ENCODE assay signal across 28 cellular contexts in the genomic region with DNA sequence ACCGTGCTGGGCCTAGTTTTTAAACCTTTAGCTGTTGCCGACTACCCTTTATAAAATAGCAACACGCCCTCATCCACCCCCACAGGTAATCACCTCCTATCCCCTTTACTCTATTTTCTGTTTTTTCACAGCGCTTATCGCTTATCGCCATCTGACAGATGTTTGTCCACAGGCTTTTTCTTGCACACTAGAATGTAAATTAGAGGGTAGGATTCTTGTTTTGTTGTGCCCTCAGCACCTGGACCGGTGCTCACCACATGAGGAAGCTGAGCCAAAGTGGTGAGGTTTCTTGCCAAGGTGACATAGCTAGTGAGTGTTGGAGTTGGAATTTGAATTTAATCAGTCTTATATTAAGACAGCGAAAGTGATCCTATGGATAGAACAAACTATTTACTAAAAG. TPM values are rescaled to one million over a fixed set of nuclear protein-coding genes. Genes with fewer than 3 reads are reported as not detected.
DNase-seq lines count a peak whose midpoint lies in the region; ATAC-seq and TF ChIP-seq lines count a peak whose summit lies in the region.
"Had no signal": no experiment of that assay in that cellular context is flagged by ENCODE, and none has a peak within 500 bp of the region (broad histone marks: within the 10 kb centered on the region; RNA-seq: fewer than 3 reads in every experiment).

No MANE protein-coding gene starts in this region.

- no peaks in the 10 kb centered on the region for H3K9me2 ChIP-seq in SU-DHL-6 (replicated peaks; ENCODE audit: insufficient read depth, low read length)

- peaks cover 25% of the 10 kb centered on the region for H3K27me3 Mint-ChIP-seq in IgD-negative memory B cell
- H3K27me3 Mint-ChIP-seq in mesothelial cell of epicardium (ENCODE audit: low read depth) = peaks cover 5% of the 10 kb centered on the region
- H3K27me3 Mint-ChIP-seq in CD14-positive monocyte (ENCODE audit: low read depth in 3 of 3) = peaks cover 0 to 56% (median 3%) of the 10 kb centered on the region in 3 donors
- H3K27me3 Mint-ChIP-seq: activated CD4-positive, alpha-beta memory T cell treated with anti-CD3 and anti-CD28 coated beads for 36 hours; activated naive CD4-positive, alpha-beta T cell treated with anti-CD3 and anti-CD28 coated beads, Interleukin-2, amount 50 U/mL, for 24 hours had no signal

- H3K4me2 ChIP-seq in SU-DHL-6 (ENCODE audit: low read depth, low read length, poor library complexity, severe bottlenecking) = peak overlapping the region; percentile 31
- H3K4me2 ChIP-seq: KMS-11 had no signal

- no peaks in the 10 kb centered on the region for H3K9me3 Mint-ChIP-seq in IgD-negative memory B cell
- H3K9me3 Mint-ChIP-seq in mesothelial cell of epicardium = no peaks in the 10 kb centered on the region
- peaks cover 0 to 20% (median 11%) of the 10 kb centered on the region in 7 donors for H3K9me3 Mint-ChIP-seq in CD14-positive monocyte
- H3K9me3 Mint-ChIP-seq: activated CD4-positive, alpha-beta memory T cell treated with anti-CD3 and anti-CD28 coated beads for 36 hours; activated naive CD4-positive, alpha-beta T cell treated with anti-CD3 and anti-CD28 coated beads, Interleukin-2, amount 50 U/mL, for 24 hours; activated T-helper 2 cell treated with anti-CD3 and anti-CD28 coated beads, Interferon-gamma antibody, Interleukin-2, Interleukin-4, amounts not matched to agents 10 μg/mL and 5 μg/mL and 100 μg/mL, durations not matched to agents 14 hours and 24 hours and 36 hours had no signal

- intact Hi-C loops in CD14-positive monocyte (cut with micrococcal nuclease) = no loop called here

- H4K20me1 ChIP-seq in SU-DHL-6 (ENCODE audit: low read depth, low read length) = peaks cover 12% of the 10 kb centered on the region; the same call in 1 of the 2 replicates

- H3K9ac ChIP-seq in SU-DHL-6 (ENCODE audit: low read length) = no peak overlapping the region
- H3K9ac ChIP-seq: KMS-11 had no signal

- H3K36me3 ChIP-seq in SU-DHL-6 (ENCODE audit: low read length) = peaks cover 8% of the 10 kb centered on the region
- H3K36me3 ChIP-seq: colonic mucosa, heart left ventricle, neutrophil, prostate gland had no signal

- H3K27me3 ChIP-seq in SU-DHL-6 (ENCODE audit: low read length) = no peaks in the 10 kb centered on the region
- H3K27me3 ChIP-seq: colonic mucosa, neutrophil had no signal

- no peak for TF ChIP-seq CTCF in SU-DHL-6 (IDR thresholded peaks at IDR 0.05; ENCODE audit: insufficient read depth, low read length, poor library complexity, severe bottlenecking)
- TF ChIP-seq CTCF in mesothelial cell of epicardium (IDR thresholded peaks at IDR 0.05; ENCODE audit: unreplicated experiment) = no peak
- TF ChIP-seq CTCF in CD14-positive monocyte (IDR thresholded peaks at IDR 0.05) = no peak

- no peak overlapping the region for H2AFZ ChIP-seq in SU-DHL-6 (ENCODE audit: low read depth, low read length, severe bottlenecking)

- H3K27ac Mint-ChIP-seq in IgD-negative memory B cell (peak overlapping the region in 2 of 3 donors; percentile 14 to 99), mesothelial cell of epicardium (peak overlapping the region; percentile 75), CD14-positive monocyte (no peak overlapping the region)
- H3K27ac Mint-ChIP-seq: activated CD4-positive, alpha-beta memory T cell treated with anti-CD3 and anti-CD28 coated beads for 36 hours; activated naive CD4-positive, alpha-beta T cell treated with anti-CD3 and anti-CD28 coated beads, Interleukin-2, amount 50 U/mL, for 24 hours; activated T-helper 2 cell treated with anti-CD3 and anti-CD28 coated beads, Interferon-gamma antibody, Interleukin-2, Interleukin-4, amounts not matched to agents 10 μg/mL and 5 μg/mL and 100 μg/mL, durations not matched to agents 14 hours and 24 hours and 36 hours had no signal

- H3K27ac ChIP-seq in SU-DHL-6 (ENCODE audit: low read depth, low read length) = peak overlapping the region; percentile 42
- H3K27ac ChIP-seq: C4-2B, colonic mucosa, heart left ventricle, KMS-11, lower lobe of right lung, neutrophil, prostate gland had no signal

- DNase-seq in COR-L47 (lab: John Stamatoyannopoulos, UW) (peak; percentile 1), mesothelial cell of epicardium (ENCODE audit: low spot score in 2 of 2, unreplicated experiment in 2 of 2) (no peak), activated T-cell treated with anti-CD3 and anti-CD28 coated beads for 4 hours (no peak), CD14-positive monocyte (ENCODE audit: low spot score) (no peak)
- DNase-seq: activated CD4-positive, alpha-beta memory T cell treated with anti-CD3 and anti-CD28 coated beads for 36 hours; activated CD4-positive, CD25-positive, alpha-beta regulatory T cell treated with anti-CD3 and anti-CD28 coated beads, Interleukin-2, amount 50 U/mL, for 72 hours; activated CD8-positive, alpha-beta memory T cell treated with anti-CD3 and anti-CD28 coated beads, Interleukin-2, amount 50 U/mL, for 4 hours; colonic mucosa; effector memory CD4-positive, alpha-beta T cell; erythroblast; heart left ventricle; kidney glomerular epithelial cell; lower lobe of right lung; NCI-H187; NCI-H446; SIG-M5; stimulated activated CD4-positive, alpha-beta T cell treated with anti-CD3 and anti-CD28 coated beads, Interleukin-4, amount 100 ng/mL, for 4 hours; stimulated activated naive CD4-positive, alpha-beta T cell treated with Interleukin-2 at 50 U/mL for 16 hours had no signal

- H3K36me3 Mint-ChIP-seq in IgD-negative memory B cell (peaks cover 2% of the 10 kb centered on the region), mesothelial cell of epicardium (no peaks in the 10 kb centered on the region), CD14-positive monocyte (peaks cover 0 to 3% of the 10 kb centered on the region in 2 donors)

- H3F3A ChIP-seq in SU-DHL-6 (ENCODE audit: insufficient read depth) = no peaks in the 10 kb centered on the region

- no peaks in the 10 kb centered on the region for H3K9me3 ChIP-seq in SU-DHL-6 (ENCODE audit: insufficient read depth, low read length)
- H3K9me3 ChIP-seq: colonic mucosa, heart left ventricle, lower lobe of right lung, neutrophil, prostate gland had no signal

- no peak for ATAC-seq in GM19463 (IDR thresholded peaks at IDR 0.05; ENCODE audit: unreplicated experiment)
- ATAC-seq: heart left ventricle, lower lobe of right lung, sciatic nerve had no signal

- H3K4me1 Mint-ChIP-seq in IgD-negative memory B cell = peaks cover 24 to 29% (median 26%) of the 10 kb centered on the region in 3 donors
- H3K4me1 Mint-ChIP-seq in mesothelial cell of epicardium = peaks cover 35% of the 10 kb centered on the region
- H3K4me1 Mint-ChIP-seq in CD14-positive monocyte = peaks cover 20% of the 10 kb centered on the region

- peaks cover 15% of the 10 kb centered on the region for H3K79me2 ChIP-seq in SU-DHL-6 (ENCODE audit: insufficient read depth, low read length)

- no peak overlapping the region for H3K4me3 ChIP-seq in SU-DHL-6 (ENCODE audit: insufficient read depth, low read length, poor library complexity, severe bottlenecking)
- H3K4me3 ChIP-seq: colonic mucosa, heart left ventricle, lower lobe of right lung, prostate gland had no signal

- peak overlapping the region in 2 of 4 donors; percentile 49 to 77 for H3K4me3 Mint-ChIP-seq in IgD-negative memory B cell
- no peak overlapping the region for H3K4me3 Mint-ChIP-seq in mesothelial cell of epicardium
- H3K4me3 Mint-ChIP-seq in CD14-positive monocyte = no peak overlapping the region
- H3K4me3 Mint-ChIP-seq: activated CD4-positive, alpha-beta memory T cell treated with anti-CD3 and anti-CD28 coated beads for 36 hours; activated naive CD4-positive, alpha-beta T cell treated with anti-CD3 and anti-CD28 coated beads, Interleukin-2, amount 50 U/mL, for 24 hours had no signal

RNA-seq across cellular contexts. Expression of a gene that starts 2.9 kb away (rescaled TPM):
- polyA plus RNA-seq in IgD-negative memory B cell (170 TPM), CD14-positive monocyte (10 to 100 TPM; 52.6 to 56.8 TPM)
- total RNA-seq in mesothelial cell of epicardium = 221 to 229 TPM (median 225 TPM) in 3 replicates

Comparison
In these comparisons a context has a peak if more than half of its experiments do, and no peak if none do; other contexts are left out.
1. H3K27ac Mint-ChIP-seq: peak in IgD-negative memory B cell (2 of 3) and mesothelial cell of epicardium (single experiment); none in CD14-positive monocyte (0 of 7).